1 cellular context compared by ENCODE assay signal in genomic region chr3:184584001-184584891, GRCh38.
TF ChIP-seq lines count a peak whose summit lies in the region.

No MANE protein-coding gene starts in this region.

TF ChIP-seq in H1, 55 proteins besides CTCF, POLR2A, EP300 and RAD21 (continued from another document):
- TF ChIP-seq YY1 (IDR thresholded peaks at IDR 0.05; ENCODE audit: low read depth, low read length) = 0 out of 2 replicates have a peak, but pooled peaks have one; percentile 17
- no peak for TF ChIP-seq TAF1 (IDR thresholded peaks at IDR 0.05; ENCODE audit: low read depth, low read length)
- peak; percentile 68 for TF ChIP-seq SUZ12 (IDR thresholded peaks at IDR 0.05; ENCODE audit: low read length)
- TF ChIP-seq PHF8 (conservative IDR thresholded peaks at IDR 0.05; ENCODE audit: low read depth, low read length) = 0 out of 2 replicates have a peak, but pooled peaks have one; percentile 5
- peak; percentile 30; the same call in 1 of the 2 replicates for TF ChIP-seq BACH1 (IDR thresholded peaks at IDR 0.05; ENCODE audit: low read length)
- TF ChIP-seq E2F6 (IDR thresholded peaks at IDR 0.05) = peak; percentile 67; the same call in 1 of the 2 replicates
- no peak for TF ChIP-seq SIX5 (IDR thresholded peaks at IDR 0.05; ENCODE audit: low read depth, low read length)
- peak; percentile 27 for TF ChIP-seq ASH2L (IDR thresholded peaks at IDR 0.05; ENCODE audit: low read length)
- peak; percentile 36 for TF ChIP-seq CTBP2 (IDR thresholded peaks at IDR 0.05; ENCODE audit: borderline replicate concordance, insufficient read depth, insufficient read length, low read length)
- TF ChIP-seq EZH2 (IDR thresholded peaks at IDR 0.05; ENCODE audit: low read depth, low read length, severe bottlenecking) = peak; percentile 55
- TF ChIP-seq RNF2 (IDR thresholded peaks at IDR 0.05; ENCODE audit: borderline replicate concordance, low read depth, low read length, missing control alignments, poor library complexity, severe bottlenecking) = no peak
- no peak for TF ChIP-seq KDM4A (IDR thresholded peaks at IDR 0.05; ENCODE audit: low read depth, low read length, severe bottlenecking)
- TF ChIP-seq BRCA1 (IDR thresholded peaks at IDR 0.05; ENCODE audit: low read depth, low read length) = no peak
- no peak for TF ChIP-seq SP4 (IDR thresholded peaks at IDR 0.05; ENCODE audit: low read length)
- TF ChIP-seq USF2 (IDR thresholded peaks at IDR 0.05; ENCODE audit: low read length) = no peak
- TF ChIP-seq RBBP5 (IDR thresholded peaks at IDR 0.05; ENCODE audit: borderline replicate concordance, low read depth, low read length) = peak; percentile 39; the same call in 1 of the 2 replicates
- TF ChIP-seq ATF3 (IDR thresholded peaks at IDR 0.05; ENCODE audit: insufficient read depth, low read depth, low read length) = no peak
- peak; percentile 39; the same call in 1 of the 2 replicates for TF ChIP-seq MAX (IDR thresholded peaks at IDR 0.05)
